ENCODE assay signal across 8 cellular contexts in the genomic region with DNA sequence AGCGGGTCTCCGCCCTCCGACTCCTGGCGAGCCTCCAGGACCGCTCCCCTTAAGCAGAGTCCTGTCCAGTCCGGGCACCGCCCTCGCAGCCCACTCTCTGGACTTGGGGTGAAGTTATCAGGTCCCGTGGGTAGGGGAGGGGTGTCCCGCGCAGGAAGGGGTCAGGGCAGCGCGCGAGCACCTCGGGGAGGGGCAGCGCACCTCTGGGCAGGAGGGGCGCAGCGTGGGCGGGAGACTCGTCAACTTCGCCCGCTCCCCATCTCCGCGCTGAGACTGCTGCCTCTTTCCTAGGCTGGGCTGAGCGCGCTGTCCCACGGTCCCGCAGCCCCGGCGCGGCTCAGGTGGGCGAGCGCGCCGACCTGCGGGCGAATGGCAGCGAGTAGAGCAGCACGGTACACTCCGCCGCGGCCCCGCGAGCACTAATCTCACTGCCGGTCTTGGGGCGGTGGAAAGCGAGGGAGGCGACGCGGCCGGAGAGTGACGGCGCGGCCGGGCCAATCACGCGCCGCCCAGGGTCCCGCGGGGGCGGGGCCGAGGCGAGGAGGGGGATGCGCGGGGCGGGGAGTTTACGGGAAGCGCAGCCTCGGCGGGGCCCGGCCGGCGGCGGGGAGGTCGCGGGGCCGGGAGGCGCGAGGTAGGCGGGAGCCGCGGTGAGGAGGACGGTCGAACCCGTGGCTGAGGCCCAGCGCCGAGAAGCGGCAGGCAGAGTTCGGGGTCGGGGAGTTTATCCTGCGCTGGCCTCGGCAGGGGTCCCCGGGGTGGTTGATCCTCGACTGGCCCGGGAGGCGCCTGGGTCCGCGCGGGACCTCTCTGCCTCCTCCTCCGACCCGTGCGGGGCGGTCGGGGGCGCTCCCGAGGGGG. TPM values are rescaled to one million over a fixed set of nuclear protein-coding genes. Genes with fewer than 3 reads are reported as not detected.
A peak's percentile ranks its signal among the peaks of the same experiment; 100 is the strongest.
DNase-seq lines count a peak whose midpoint lies in the region; ATAC-seq and TF ChIP-seq lines count a peak whose summit lies in the region.

A gene (minus strand): TSS at position 421 of the 861 bp plus-strand sequence. CDS start 696 bp downstream, outside the sequence.

- in situ Hi-C loops in ACHN (cut with HindIII; ENCODE audit: low pct_ligation_motif_present, low pct_unique_long_range_greater_than_20kb, low sequenced_read_pairs) = no loop called here

- no peaks in the 10 kb centered on the region for H3K9me3 Mint-ChIP-seq in chondrocyte (ENCODE audit: low read depth)

- H3K27me3 ChIP-seq in layer of hippocampus (ENCODE audit: control insufficient read depth, insufficient read depth, low read length) = peaks cover 2% of the 10 kb centered on the region

- ATAC-seq in HG03064 (IDR thresholded peaks at IDR 0.05; ENCODE audit: low read depth, unreplicated experiment) = peak; percentile 66

- peak within 1 kb of the TSS; percentile 75 for H3K27ac ChIP-seq in layer of hippocampus (ENCODE audit: low read depth, low read length)

- peaks cover 15% of the 10 kb centered on the region for H3K4me1 Mint-ChIP-seq in chondrocyte (ENCODE audit: low read depth)

- peaks cover 3% of the 10 kb centered on the region for H3K36me3 Mint-ChIP-seq in chondrocyte (ENCODE audit: low read depth)

- peak; percentile 30 for TF ChIP-seq CTCF in chondrocyte (IDR thresholded peaks at IDR 0.05)

- peak within 1 kb of the TSS; percentile 37 for H3K27ac Mint-ChIP-seq in chondrocyte (ENCODE audit: unreplicated experiment)

- peak; percentile 97 for TF ChIP-seq POLR2A in GM18526 (IDR thresholded peaks at IDR 0.05; ENCODE audit: extremely low read depth, insufficient read length)

- H3K27me3 Mint-ChIP-seq in chondrocyte (ENCODE audit: low read depth) = peaks cover 24% of the 10 kb centered on the region

- DNase-seq in ACHN (peak; percentile 79), NCI-H446 (lab: John Stamatoyannopoulos, UW) (peak; percentile 71 to 90), chondrocyte (ENCODE audit: low spot score) (no peak)
- peak; percentile 79 to 85 for DNase-seq in activated CD4-positive, alpha-beta T cell treated with anti-CD3 and anti-CD28 coated beads for 24 hours (ENCODE audit: low read depth in 2 of 2)
- peak; percentile 86 to 87 for DNase-seq in stimulated activated CD4-positive, alpha-beta T cell treated with anti-CD3 and anti-CD28 coated beads, Interleukin-1b, Interleukin-23, amount 100 ng/mL, for 4 hours (ENCODE audit: low read depth in 2 of 2)

- peak within 1 kb of the TSS; percentile 69 for H3K4me3 Mint-ChIP-seq in chondrocyte (ENCODE audit: unreplicated experiment)

RNA-seq across cellular contexts. Expression of the gene that starts here (rescaled TPM):
- total RNA-seq in chondrocyte = 6.9 to 16.3 TPM (median 7.2 TPM) in 3 replicates
